Comparison of ENCODE assay signal across 1 cellular context in genomic region chr22:46052331-46052771, GRCh38.
TF ChIP-seq lines count a peak whose summit lies in the region.

No MANE protein-coding gene starts in this region.

TF ChIP-seq in GM23338, 12 proteins besides CTCF, POLR2A, EP300 and RAD21 (continued from another document):
- no peak for TF ChIP-seq EZH2 (IDR thresholded peaks at IDR 0.05; ENCODE audit: low read depth, unreplicated experiment)
- no peak for TF ChIP-seq ZNF331 (CRISPR knock-in tag; IDR thresholded peaks at IDR 0.05; ENCODE audit: low read depth)
- no peak for TF ChIP-seq CREB1 (CRISPR knock-in tag; IDR thresholded peaks at IDR 0.05; ENCODE audit: low read depth)
- TF ChIP-seq, protein P1, sequence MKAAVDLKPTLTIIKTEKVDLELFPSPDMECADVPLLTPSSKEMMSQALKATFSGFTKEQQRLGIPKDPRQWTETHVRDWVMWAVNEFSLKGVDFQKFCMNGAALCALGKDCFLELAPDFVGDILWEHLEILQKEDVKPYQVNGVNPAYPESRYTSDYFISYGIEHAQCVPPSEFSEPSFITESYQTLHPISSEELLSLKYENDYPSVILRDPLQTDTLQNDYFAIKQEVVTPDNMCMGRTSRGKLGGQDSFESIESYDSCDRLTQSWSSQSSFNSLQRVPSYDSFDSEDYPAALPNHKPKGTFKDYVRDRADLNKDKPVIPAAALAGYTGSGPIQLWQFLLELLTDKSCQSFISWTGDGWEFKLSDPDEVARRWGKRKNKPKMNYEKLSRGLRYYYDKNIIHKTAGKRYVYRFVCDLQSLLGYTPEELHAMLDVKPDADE (IDR thresholded peaks at IDR 0.05): no peak
- TF ChIP-seq POLR2AphosphoS5 (IDR thresholded peaks at IDR 0.05; ENCODE audit: low read depth): no peak
- TF ChIP-seq EZH2phosphoT487 (IDR thresholded peaks at IDR 0.05; ENCODE audit: unreplicated experiment): no peak
- TF ChIP-seq NANOG (IDR thresholded peaks at IDR 0.05; ENCODE audit: borderline replicate concordance): no peak
- TF ChIP-seq JUNB (IDR thresholded peaks at IDR 0.05; ENCODE audit: unreplicated experiment): no peak
- TF ChIP-seq REST (IDR thresholded peaks at IDR 0.05; ENCODE audit: unreplicated experiment): no peak
